Comparison of ENCODE assay signal across 18 cellular contexts in genomic region chr9:133524679-133525228, GRCh38. TPM values are rescaled to one million over a fixed set of nuclear protein-coding genes. Genes with fewer than 3 reads are reported as not detected.
DNase-seq lines count a peak whose midpoint lies in the region; ATAC-seq and TF ChIP-seq lines count a peak whose summit lies in the region.
"Had no signal": no experiment of that assay in that cellular context is flagged by ENCODE, and none has a peak within 500 bp of the region (broad histone marks: within the 10 kb centered on the region; RNA-seq: fewer than 3 reads in every experiment).

TSS of gene MYMK (minus strand) at chr9:133524959. CDS start at chr9:133524844, 115 bp downstream.

- no peak within 1 kb of the TSS for H3K27ac ChIP-seq in left ventricle myocardium inferior (replicated peaks)
- H3K27ac ChIP-seq in body of pancreas: no peak within 1 kb of the TSS
- H3K27ac ChIP-seq: A549, C4-2B had no signal

- TF ChIP-seq CTCF in left ventricle myocardium inferior (IDR thresholded peaks at IDR 0.05; ENCODE audit: borderline replicate concordance): no peak
- no peak for TF ChIP-seq CTCF in brain (conservative IDR thresholded peaks at IDR 0.05)
- TF ChIP-seq CTCF in body of pancreas (IDR thresholded peaks at IDR 0.05): no peak

- intact Hi-C loops in left cardiac atrium (cut with DNase I) (no loop called here), left ventricle myocardium inferior (cut with micrococcal nuclease) (no loop called here), body of pancreas (cut with DNase I) (no loop called here)

- peak within 1 kb of the TSS in 2 of 5 experiments; percentile 71 to 86 for H3K4me3 Mint-ChIP-seq in brain
- no peak within 1 kb of the TSS for H3K4me3 Mint-ChIP-seq in stimulated activated naive B cell treated with anti-CD40 and anti-IgM and Interleukin-4, amounts not matched to agents 10 μg/mL and 1 μg/mL and 100 μg/mL, for 72 hours

- peak within 1 kb of the TSS in 4 of 5 experiments; percentile 60 to 93 (median 86) for H3K27ac Mint-ChIP-seq in brain
- peak within 1 kb of the TSS; percentile 31 for H3K27ac Mint-ChIP-seq in stimulated activated naive B cell treated with anti-CD40 and anti-IgM and Interleukin-4, amounts not matched to agents 10 μg/mL and 1 μg/mL and 100 μg/mL, for 72 hours

- H3K9me3 Mint-ChIP-seq in brain: peaks cover 0 to 7% (median 0%) of the 10 kb centered on the region in 5 experiments
- no peaks in the 10 kb centered on the region for H3K9me3 Mint-ChIP-seq in stimulated activated naive B cell treated with anti-CD40 and anti-IgM and Interleukin-4, amounts not matched to agents 10 μg/mL and 1 μg/mL and 100 μg/mL, for 72 hours

- no peak within 1 kb of the TSS for H3K4me3 ChIP-seq in left ventricle myocardium inferior
- H3K4me3 ChIP-seq in body of pancreas: no peak within 1 kb of the TSS
- H3K4me3 ChIP-seq: A549 had no signal

- peak; percentile 21 for DNase-seq in left cardiac atrium
- DNase-seq in left ventricle myocardium inferior: no peak
- DNase-seq in myocyte (ENCODE audit: low read depth): peak; percentile 91
- no peak for DNase-seq in stimulated activated naive B cell treated with anti-CD40 and anti-IgM and Interleukin-4, amounts not matched to agents 10 μg/mL and 1 μg/mL and 100 μg/mL, for 72 hours
- no peak for DNase-seq in Ammon's horn (ENCODE audit: low spot score)
- no peak for DNase-seq in stimulated activated naive CD4-positive, alpha-beta T cell treated with Interleukin-2 at 50 U/mL for 16 hours (lab: John Stamatoyannopoulos, UW)
- DNase-seq in body of pancreas: no peak
- DNase-seq: COR-L47, DMS153, KBM-7, NCI-H1436, NCI-H2029, NCI-H774 had no signal

- H3K9me3 ChIP-seq in left ventricle myocardium inferior (replicated peaks): no peaks in the 10 kb centered on the region
- H3K9me3 ChIP-seq in body of pancreas: no peaks in the 10 kb centered on the region
- H3K9me3 ChIP-seq: A549 had no signal

- ATAC-seq in left cardiac atrium (no peak), body of pancreas (no peak)
- peak in 1 of 2 donors; percentile 14 for ATAC-seq in stimulated activated naive B cell treated with anti-CD40 and anti-IgM and Interleukin-4, amounts not matched to agents 10 μg/mL and 1 μg/mL and 100 μg/mL, for 72 hours (replicated peaks)
- ATAC-seq: A549 had no signal

- peaks cover 23% of the 10 kb centered on the region for H3K27me3 ChIP-seq in left ventricle myocardium inferior (ENCODE audit: low read depth)
- H3K27me3 ChIP-seq in body of pancreas: no peaks in the 10 kb centered on the region

- peaks cover 72% of the 10 kb centered on the region for H3K4me1 Mint-ChIP-seq in brain
- no peaks in the 10 kb centered on the region for H3K4me1 Mint-ChIP-seq in stimulated activated naive B cell treated with anti-CD40 and anti-IgM and Interleukin-4, amounts not matched to agents 10 μg/mL and 1 μg/mL and 100 μg/mL, for 72 hours

- no peak for TF ChIP-seq POLR2A in body of pancreas (IDR thresholded peaks at IDR 0.05)

- no peaks in the 10 kb centered on the region for H3K36me3 ChIP-seq in left ventricle myocardium inferior
- no peaks in the 10 kb centered on the region for H3K36me3 ChIP-seq in body of pancreas (replicated peaks in 1 of 2; ENCODE audit: insufficient read depth in 1 of 2, low read depth in 2 of 2)

- H3K27me3 Mint-ChIP-seq in brain: peaks cover 9% of the 10 kb centered on the region
- H3K27me3 Mint-ChIP-seq in stimulated activated naive B cell treated with anti-CD40 and anti-IgM and Interleukin-4, amounts not matched to agents 10 μg/mL and 1 μg/mL and 100 μg/mL, for 72 hours: peaks cover 29 to 52% of the 10 kb centered on the region in 2 donors

- no peaks in the 10 kb centered on the region for H3K36me3 Mint-ChIP-seq in brain
- no peaks in the 10 kb centered on the region for H3K36me3 Mint-ChIP-seq in stimulated activated naive B cell treated with anti-CD40 and anti-IgM and Interleukin-4, amounts not matched to agents 10 μg/mL and 1 μg/mL and 100 μg/mL, for 72 hours

- WGBS in body of pancreas, 2 donors: 86 to 93% methylated on average over 15 of the region's 17 CpGs

- H3K4me1 ChIP-seq in left ventricle myocardium inferior: peaks cover 34% of the 10 kb centered on the region
- H3K4me1 ChIP-seq in body of pancreas: peaks cover 53% of the 10 kb centered on the region

RNA-seq across cellular contexts. Expression of gene MYMK, which starts in this region (rescaled TPM):
- total RNA-seq in left cardiac atrium: not detected
- not detected for total RNA-seq in left ventricle myocardium inferior
- 0.80 TPM for polyA plus RNA-seq in brain (ENCODE audit: insufficient read depth, low read depth, low replicate concordance)
- total RNA-seq in myocyte: 441 and 664 TPM in 2 replicates
- 438 TPM for polyA plus RNA-seq in myocyte (2012)
- not detected for total RNA-seq in body of pancreas
- total RNA-seq: H4, NCI-H460 had no signal
- polyA plus RNA-seq: A549 had no signal

Comparison
In these comparisons a context has a peak if more than half of its experiments do, and no peak if none do; other contexts are left out.
1. RNA of gene MYMK (total RNA-seq): 441 to 664 TPM in myocyte; not detected in left cardiac atrium, not detected in left ventricle myocardium inferior (single experiment) and not detected in body of pancreas; every median in the first group is over 100 times any median in the second.
2. Peak in DNase-seq in left cardiac atrium; RNA of the gene not detected or under 1 TPM.